ENCODE assay signal across 9 cellular contexts in the genomic region with DNA sequence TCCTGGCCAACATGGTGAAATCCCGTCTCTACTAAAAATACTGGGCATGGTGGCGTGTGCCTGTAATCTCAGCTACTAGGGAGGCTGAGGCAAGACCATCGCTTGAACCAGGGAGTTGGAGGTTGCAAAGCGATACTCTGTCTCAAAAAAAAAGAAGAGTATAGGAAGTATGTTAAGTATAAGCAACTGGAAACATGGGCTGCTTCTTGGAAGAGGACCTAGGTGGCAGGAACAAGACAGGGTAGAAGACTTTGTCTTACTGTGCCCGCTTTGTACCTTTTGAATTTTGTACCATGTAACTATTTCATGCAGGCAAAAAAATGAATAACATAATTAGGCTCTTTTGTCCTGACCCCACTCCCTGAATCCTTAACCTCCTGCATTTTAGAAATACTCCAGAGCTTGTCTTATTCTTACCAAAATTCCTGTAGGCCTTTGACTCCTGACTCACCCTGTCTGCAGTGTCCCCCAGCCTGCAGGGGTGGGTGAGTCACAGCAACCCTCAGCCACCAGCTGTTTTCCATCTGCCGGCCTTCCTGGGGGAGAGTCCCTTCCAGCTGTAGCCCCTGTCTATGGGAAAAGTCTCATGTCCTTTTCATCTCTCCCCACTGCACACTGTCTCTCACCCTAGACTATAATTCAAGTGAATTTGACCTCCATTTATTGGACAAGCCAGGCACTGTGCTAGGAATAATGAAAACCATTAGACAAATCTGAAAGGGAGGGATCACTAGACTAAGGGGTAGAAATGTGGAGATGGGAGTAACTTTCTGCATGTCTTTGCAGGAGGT. TPM values are rescaled to one million over a fixed set of nuclear protein-coding genes. Genes with fewer than 3 reads are reported as not detected.
DNase-seq lines count a peak whose midpoint lies in the region; ATAC-seq and TF ChIP-seq lines count a peak whose summit lies in the region.
"Had no signal": no experiment of that assay in that cellular context is flagged by ENCODE, and none has a peak within 500 bp of the region (broad histone marks: within the 10 kb centered on the region; RNA-seq: fewer than 3 reads in every experiment).

No MANE protein-coding gene starts in this region.

- DNase-seq in GM03348 (ENCODE audit: low spot score) (peak; percentile 96), RKO (ENCODE audit: low spot score) (peak; percentile 67), fibroblast of the aortic adventitia (ENCODE audit: low read depth) (peak; percentile 88), sigmoid colon (peak; percentile 89), pons (ENCODE audit: low spot score) (no peak), NK-92 (lab: John Stamatoyannopoulos, UW; ENCODE audit: unreplicated experiment) (no peak)
- DNase-seq in CD8-positive, alpha-beta T cell = no peak
- DNase-seq in effector CD8-positive, alpha-beta T cell (lab: John Stamatoyannopoulos, UW) = no peak

- H3K36me3 Mint-ChIP-seq in CD8-positive, alpha-beta T cell = no peaks in the 10 kb centered on the region

- no peaks in the 10 kb centered on the region for H3K9me3 ChIP-seq in sigmoid colon
- H3K9me3 ChIP-seq in CD8-positive, alpha-beta T cell (ENCODE audit: low read length) = no peaks in the 10 kb centered on the region

- no peaks in the 10 kb centered on the region for H3K9me3 Mint-ChIP-seq in CD8-positive, alpha-beta T cell

- no peaks in the 10 kb centered on the region for H3K27me3 Mint-ChIP-seq in CD8-positive, alpha-beta T cell (ENCODE audit: low read depth)

- H3K4me1 ChIP-seq in sigmoid colon = peaks cover 0 to 13% (median 6%) of the 10 kb centered on the region in 4 donors
- H3K4me1 ChIP-seq in CD8-positive, alpha-beta T cell (ENCODE audit: insufficient read depth, low read length) = peaks cover 40% of the 10 kb centered on the region

- H3K4me3 ChIP-seq in fibroblast of the aortic adventitia (ENCODE audit: low read depth, low read length) (no peak overlapping the region), sigmoid colon (no peak overlapping the region)
- no peak overlapping the region for H3K4me3 ChIP-seq in CD8-positive, alpha-beta T cell (ENCODE audit: low read depth, low read length)
- H3K4me3 ChIP-seq: cardiac muscle cell had no signal

- peaks cover 35% of the 10 kb centered on the region for H3K4me1 Mint-ChIP-seq in CD8-positive, alpha-beta T cell (ENCODE audit: low read depth)

- TF ChIP-seq POLR2A in sigmoid colon (IDR thresholded peaks at IDR 0.05) = no peak

- no peaks in the 10 kb centered on the region for H3K27me3 ChIP-seq in sigmoid colon
- no peaks in the 10 kb centered on the region for H3K27me3 ChIP-seq in CD8-positive, alpha-beta T cell (ENCODE audit: insufficient read depth, low read length)
- H3K27me3 ChIP-seq: cardiac muscle cell had no signal

- no peak for TF ChIP-seq CTCF in fibroblast of the aortic adventitia (IDR thresholded peaks at IDR 0.05; ENCODE audit: insufficient read depth, low read length)
- TF ChIP-seq CTCF in sigmoid colon (IDR thresholded peaks at IDR 0.05) = no peak
- no peak for TF ChIP-seq CTCF in CD8-positive, alpha-beta T cell (IDR thresholded peaks at IDR 0.05)

- CTCF ChIA-PET in CD8-positive, alpha-beta T cell (lab: Charles Lee) = no interaction called here

- intact Hi-C loops in sigmoid colon (cut with DNase I) = no loop called here
- intact Hi-C loops in CD8-positive, alpha-beta T cell (cut with DNase I, micrococcal nuclease) = loop anchor here in 1 of 2 experiments (5.0 kb wide), 1 partner anchor 52 kb away; the partner anchor contains the start of gene MYH9

- peak overlapping the region; percentile 9 to 63 (median 42) for H3K27ac ChIP-seq in sigmoid colon
- no peak overlapping the region for H3K27ac ChIP-seq in CD8-positive, alpha-beta T cell (ENCODE audit: low read depth, low read length)
- H3K27ac ChIP-seq: cardiac muscle cell had no signal

- H3K4me3 Mint-ChIP-seq in CD8-positive, alpha-beta T cell = no peak overlapping the region

- H3K27ac Mint-ChIP-seq in CD8-positive, alpha-beta T cell = no peak overlapping the region

- 79 to 87% methylated on average over 6 of the region's 6 CpGs for WGBS in sigmoid colon, 2 donors

- H3K36me3 ChIP-seq in sigmoid colon = no peaks in the 10 kb centered on the region
- H3K36me3 ChIP-seq in CD8-positive, alpha-beta T cell (ENCODE audit: insufficient read depth, low read length) = no peaks in the 10 kb centered on the region
- H3K36me3 ChIP-seq: cardiac muscle cell had no signal

- POLR2A ChIA-PET in CD8-positive, alpha-beta T cell (lab: Charles Lee) = interaction anchor here (0.7 kb wide), 1 partner anchor 67 kb away, joined by 3 read pairs; no protein-coding TSS in a partner anchor

- no peak for TF ChIP-seq EP300 in sigmoid colon (IDR thresholded peaks at IDR 0.05)

- ATAC-seq in CD8-positive, alpha-beta T cell = no peak

RNA-seq across cellular contexts. Expression of gene TXN2, which starts 41.8 kb away (rescaled TPM):
- 38.8 and 74.6 TPM in 2 replicates for total RNA-seq in fibroblast of the aortic adventitia (ENCODE audit: low replicate concordance)
- 10 to 100 TPM; 43.2 to 72.2 (median 61.9) TPM for total RNA-seq in sigmoid colon
- 100 to 1,000 TPM; 145 to 181 (median 171) TPM for polyA plus RNA-seq in sigmoid colon
- 10 to 100 TPM; 24.4 to 29.0 TPM for total RNA-seq in CD8-positive, alpha-beta T cell

RNA-seq across cellular contexts. Expression of gene MYH9, which starts 51.9 kb away (rescaled TPM):
- 339 and 386 TPM in 2 replicates for total RNA-seq in fibroblast of the aortic adventitia (ENCODE audit: low replicate concordance)
- 100 to 1,000 TPM; 147 to 273 (median 184) TPM for total RNA-seq in sigmoid colon
- 100 to 1,000 TPM in 1 of 3 donors, 10 to 100 TPM in 2; 63.7 to 307 (median 88.3) TPM for polyA plus RNA-seq in sigmoid colon
- total RNA-seq in CD8-positive, alpha-beta T cell = 100 to 1,000 TPM; 703 to 757 TPM

Comparison
In these comparisons a context has a peak if more than half of its experiments do, and no peak if none do; other contexts are left out.
1. DNase-seq: peak in GM03348 (single experiment), RKO (single experiment), fibroblast of the aortic adventitia (single experiment) and sigmoid colon (single experiment); none in pons (single experiment), CD8-positive, alpha-beta T cell (0 of 7), NK-92 (single experiment) and effector CD8-positive, alpha-beta T cell (single experiment).